In genomic region chr14:43005807-43006206, GRCh38 we compare ENCODE assay signal across 17 cellular contexts.
DNase-seq lines count a peak whose midpoint lies in the region; ATAC-seq and TF ChIP-seq lines count a peak whose summit lies in the region.
"Had no signal": no experiment of that assay in that cellular context is flagged by ENCODE, and none has a peak within 500 bp of the region (broad histone marks: within the 10 kb centered on the region; RNA-seq: fewer than 3 reads in every experiment).

No MANE protein-coding gene starts in this region.

- H3K36me3 ChIP-seq in GM23248 (ENCODE audit: low read depth) (no peaks in the 10 kb centered on the region), Loucy (ENCODE audit: insufficient read depth, low read length) (no peaks in the 10 kb centered on the region; the same call in 1 of the 2 replicates), mesenchymal stem cell (ENCODE audit: control insufficient read depth in 1 of 2, insufficient read depth in 2 of 2, low read depth in 1 of 2, low read length in 2 of 2) (no peaks in the 10 kb centered on the region)

- no peak overlapping the region for H2BK120ac ChIP-seq in mesenchymal stem cell (ENCODE audit: low read depth, low read length)

- no peaks in the 10 kb centered on the region for H3K27me3 ChIP-seq in GM23248 (replicated peaks; ENCODE audit: insufficient read depth)
- no peaks in the 10 kb centered on the region for H3K27me3 ChIP-seq in Loucy (ENCODE audit: insufficient read depth, low read length, poor library complexity, severe bottlenecking)
- no peaks in the 10 kb centered on the region for H3K27me3 ChIP-seq in mesenchymal stem cell (ENCODE audit: control insufficient read depth in 1 of 2, insufficient read depth in 1 of 2, low read length in 2 of 2)

- ATAC-seq in WTC11 = no peak
- ATAC-seq in GM21447 (IDR thresholded peaks at IDR 0.05; ENCODE audit: unreplicated experiment) = no peak
- ATAC-seq: activated T-cell treated with anti-CD3 and anti-CD28 coated beads, Interleukin-2, amount 50 U/mL, for 4 hours; left cardiac atrium; stimulated activated naive B cell treated with anti-CD40 and anti-IgM and Interleukin-4, amounts not matched to agents 10 μg/mL and 1 μg/mL and 100 μg/mL, for 72 hours had no signal

- H3F3A ChIP-seq in GM23248 (ENCODE audit: insufficient read depth) = no peaks in the 10 kb centered on the region
- no peaks in the 10 kb centered on the region for H3F3A ChIP-seq in Loucy (ENCODE audit: low read depth)

- H3K9me3 ChIP-seq in GM23248 (ENCODE audit: low read depth) = peaks cover 1% of the 10 kb centered on the region
- peaks cover 27% of the 10 kb centered on the region; the same call in 1 of the 2 replicates for H3K9me3 ChIP-seq in Loucy (ENCODE audit: insufficient read depth, low read depth, low read length)
- peaks cover 70% of the 10 kb centered on the region for H3K9me3 ChIP-seq in mesenchymal stem cell (ENCODE audit: control insufficient read depth, low read length)

- H3K79me2 ChIP-seq in GM23248 (ENCODE audit: insufficient read depth) (no peaks in the 10 kb centered on the region), Loucy (ENCODE audit: insufficient read depth, low read length) (no peaks in the 10 kb centered on the region)

- no peak overlapping the region for H3K9ac ChIP-seq in GM23248
- no peak overlapping the region for H3K9ac ChIP-seq in Loucy (ENCODE audit: low read depth, low read length, poor library complexity, severe bottlenecking)
- H3K9ac ChIP-seq in mesenchymal stem cell (ENCODE audit: low read length) = no peak overlapping the region

- H4K20me1 ChIP-seq in GM23248 (ENCODE audit: insufficient read depth) = no peaks in the 10 kb centered on the region
- H4K20me1 ChIP-seq in Loucy (ENCODE audit: insufficient read depth, low read length, poor library complexity, severe bottlenecking) = no peaks in the 10 kb centered on the region

- no peak overlapping the region for H3K4me3 ChIP-seq in GM23248
- no peak overlapping the region for H3K4me3 ChIP-seq in Loucy (ENCODE audit: low read length, poor library complexity, severe bottlenecking)
- no peak overlapping the region for H3K4me3 ChIP-seq in mesenchymal stem cell (ENCODE audit: insufficient read depth in 1 of 2, low read depth in 1 of 2, low read length in 2 of 2)
- H3K4me3 ChIP-seq: skin epidermis had no signal

- no peak overlapping the region for H4K91ac ChIP-seq in mesenchymal stem cell (ENCODE audit: low read length)

- H3K23ac ChIP-seq in mesenchymal stem cell (ENCODE audit: low read length in 2 of 2) = no peak overlapping the region

- no peak overlapping the region for H3K4me2 ChIP-seq in GM23248 (ENCODE audit: unreplicated experiment)
- H3K4me2 ChIP-seq in Loucy (ENCODE audit: low read depth, low read length, poor library complexity, severe bottlenecking) = no peak overlapping the region
- no peak overlapping the region for H3K4me2 ChIP-seq in mesenchymal stem cell (ENCODE audit: low read length, poor library complexity, severe bottlenecking)

- H2BK5ac ChIP-seq in mesenchymal stem cell (ENCODE audit: low read depth, low read length, poor library complexity, severe bottlenecking) = no peak overlapping the region

- TF ChIP-seq CTCF in Loucy (conservative IDR thresholded peaks at IDR 0.05; ENCODE audit: low read length) = peak; percentile 38
- peak; percentile 36 for TF ChIP-seq CTCF in chondrocyte (IDR thresholded peaks at IDR 0.05)
- TF ChIP-seq CTCF in WTC11 (IDR thresholded peaks at IDR 0.05) = no peak

- no peak overlapping the region for H2BK12ac ChIP-seq in mesenchymal stem cell (ENCODE audit: low read length in 2 of 2)

- H3K27ac ChIP-seq in GM23248 = no peak overlapping the region
- H3K27ac ChIP-seq in mesenchymal stem cell (ENCODE audit: low read length, poor library complexity, severe bottlenecking) = no peak overlapping the region
- H3K27ac ChIP-seq: skin epidermis had no signal

- H4K8ac ChIP-seq in mesenchymal stem cell (ENCODE audit: low read length) = no peak overlapping the region

- no peak overlapping the region for H3K14ac ChIP-seq in mesenchymal stem cell (ENCODE audit: low read length in 2 of 2)

- 0% methylated on average over 1 of the region's 1 CpG for WGBS in GM23248 (ENCODE audit: low coverage in 1 of 2, low lambda C conversion rate in 2 of 2, missing lambda C conversion rate in 2 of 2), 2 experiments
- 44% methylated on average over 1 of the region's 1 CpG for WGBS in mesenchymal stem cell

- H2BK15ac ChIP-seq in mesenchymal stem cell (ENCODE audit: low read depth, poor library complexity, severe bottlenecking) = no peak overlapping the region

- peaks cover 3% of the 10 kb centered on the region for H3K36me3 Mint-ChIP-seq in chondrocyte (ENCODE audit: low read depth)
- H3K36me3 Mint-ChIP-seq in WTC11 = peaks cover 77% of the 10 kb centered on the region
- H3K36me3 Mint-ChIP-seq: CD14-positive monocyte had no signal

- H2AFZ ChIP-seq in GM23248 = no peak overlapping the region
- H2AFZ ChIP-seq in Loucy (ENCODE audit: low read length) = no peak overlapping the region
- H2AFZ ChIP-seq in mesenchymal stem cell (ENCODE audit: low read depth, low read length) = no peak overlapping the region

- H3K4me1 Mint-ChIP-seq in chondrocyte (ENCODE audit: low read depth) (no peaks in the 10 kb centered on the region), WTC11 (no peaks in the 10 kb centered on the region)
- H3K4me1 Mint-ChIP-seq: CD14-positive monocyte; stimulated activated naive B cell treated with anti-CD40 and anti-IgM and Interleukin-4, amounts not matched to agents 10 μg/mL and 1 μg/mL and 100 μg/mL, for 72 hours had no signal

- no peaks in the 10 kb centered on the region for H3K79me1 ChIP-seq in mesenchymal stem cell (replicated peaks; ENCODE audit: low read length, poor library complexity, severe bottlenecking)

- no peaks in the 10 kb centered on the region for H3K9me2 ChIP-seq in GM23248 (ENCODE audit: insufficient read depth)
- H3K9me2 ChIP-seq in Loucy (replicated peaks; ENCODE audit: low read depth, low read length) = no peaks in the 10 kb centered on the region

- H2AK5ac ChIP-seq in mesenchymal stem cell (ENCODE audit: low read length, severe bottlenecking) = no peak overlapping the region

- POLR2A ChIA-PET in WTC11 (lab: Charles Lee) = no interaction called here

- in situ Hi-C loops in GM23248 (cut with MboI) = no loop called here

- H3K27ac Mint-ChIP-seq in chondrocyte (ENCODE audit: unreplicated experiment) (no peak overlapping the region), WTC11 (no peak overlapping the region)
- H3K27ac Mint-ChIP-seq: CD14-positive monocyte; stimulated activated naive B cell treated with anti-CD40 and anti-IgM and Interleukin-4, amounts not matched to agents 10 μg/mL and 1 μg/mL and 100 μg/mL, for 72 hours had no signal

- peaks cover 65% of the 10 kb centered on the region for H3K9me3 Mint-ChIP-seq in chondrocyte (ENCODE audit: low read depth)
- peaks cover 84% of the 10 kb centered on the region for H3K9me3 Mint-ChIP-seq in WTC11

- no peak overlapping the region for H3K18ac ChIP-seq in mesenchymal stem cell (ENCODE audit: low read depth in 1 of 2, low read length in 2 of 2)

- no peaks in the 10 kb centered on the region for H3K4me1 ChIP-seq in GM23248 (ENCODE audit: insufficient read depth)
- no peaks in the 10 kb centered on the region for H3K4me1 ChIP-seq in Loucy (ENCODE audit: insufficient read depth, low read length, poor library complexity, severe bottlenecking)
- no peaks in the 10 kb centered on the region for H3K4me1 ChIP-seq in mesenchymal stem cell (ENCODE audit: control insufficient read depth, insufficient read depth, low read depth, low read length)

- H3K4me3 Mint-ChIP-seq in chondrocyte (ENCODE audit: unreplicated experiment) = no peak overlapping the region
- H3K4me3 Mint-ChIP-seq in WTC11 = no peak overlapping the region
- H3K4me3 Mint-ChIP-seq: activated T-cell treated with anti-CD3 and anti-CD28 coated beads, Interleukin-2, amount 50 U/mL, for 4 hours; CD14-positive monocyte; stimulated activated naive B cell treated with anti-CD40 and anti-IgM and Interleukin-4, amounts not matched to agents 10 μg/mL and 1 μg/mL and 100 μg/mL, for 72 hours had no signal

- no peak overlapping the region for H3K4ac ChIP-seq in mesenchymal stem cell (ENCODE audit: low read depth in 1 of 2, low read length in 2 of 2)

- CTCF ChIA-PET in WTC11 (lab: Charles Lee) = interaction anchor here (0.7 kb wide), 1 partner anchor 106 kb away, joined by 3 read pairs; no protein-coding TSS in a partner anchor

- DNase-seq in GM23248 (peak; percentile 32), chondrocyte (ENCODE audit: low spot score) (no peak), mesenchymal stem cell (peak; percentile 22), WTC11 (ENCODE audit: low spot score) (no peak)
- no peak for DNase-seq in stimulated activated CD4-positive, alpha-beta T cell treated with anti-CD3 and anti-CD28 coated beads, Interleukin-12 subunit alpha, Interleukin-12 subunit beta, amount 100 ng/mL, for 4 hours
- DNase-seq: activated CD4-positive, alpha-beta T cell treated with anti-CD3 and anti-CD28 coated beads, Interleukin-2, amount 50 U/mL, for 4 hours; activated T-cell treated with anti-CD3 and anti-CD28 coated beads, Interleukin-2, amount 50 U/mL, for 4 hours; EL; left cardiac atrium; NCI-H2029 treated with DMSO at 0.1 percent for 48 hours; NCI-H774; SIG-M5; stimulated activated naive B cell treated with anti-CD40 and anti-IgM and Interleukin-4, amounts not matched to agents 10 μg/mL and 1 μg/mL and 100 μg/mL, for 72 hours had no signal

- H3K27me3 Mint-ChIP-seq in chondrocyte (ENCODE audit: low read depth) = no peaks in the 10 kb centered on the region
- peaks cover 4% of the 10 kb centered on the region; the same call in 1 of the 2 replicates for H3K27me3 Mint-ChIP-seq in WTC11 (ENCODE audit: low read depth)
- H3K27me3 Mint-ChIP-seq: stimulated activated naive B cell treated with anti-CD40 and anti-IgM and Interleukin-4, amounts not matched to agents 10 μg/mL and 1 μg/mL and 100 μg/mL, for 72 hours had no signal

Comparison
In these comparisons a context has a peak if more than half of its experiments do, and no peak if none do; other contexts are left out.
1. DNase-seq: peak in GM23248 (single experiment) and mesenchymal stem cell (single experiment); none in chondrocyte (single experiment), WTC11 (single experiment) and stimulated activated CD4-positive, alpha-beta T cell treated with anti-CD3 and anti-CD28 coated beads, Interleukin-12 subunit alpha, Interleukin-12 subunit beta, amount 100 ng/mL, for 4 hours (single experiment).